ENCODE assay signal across 24 cellular contexts in the genomic region with DNA sequence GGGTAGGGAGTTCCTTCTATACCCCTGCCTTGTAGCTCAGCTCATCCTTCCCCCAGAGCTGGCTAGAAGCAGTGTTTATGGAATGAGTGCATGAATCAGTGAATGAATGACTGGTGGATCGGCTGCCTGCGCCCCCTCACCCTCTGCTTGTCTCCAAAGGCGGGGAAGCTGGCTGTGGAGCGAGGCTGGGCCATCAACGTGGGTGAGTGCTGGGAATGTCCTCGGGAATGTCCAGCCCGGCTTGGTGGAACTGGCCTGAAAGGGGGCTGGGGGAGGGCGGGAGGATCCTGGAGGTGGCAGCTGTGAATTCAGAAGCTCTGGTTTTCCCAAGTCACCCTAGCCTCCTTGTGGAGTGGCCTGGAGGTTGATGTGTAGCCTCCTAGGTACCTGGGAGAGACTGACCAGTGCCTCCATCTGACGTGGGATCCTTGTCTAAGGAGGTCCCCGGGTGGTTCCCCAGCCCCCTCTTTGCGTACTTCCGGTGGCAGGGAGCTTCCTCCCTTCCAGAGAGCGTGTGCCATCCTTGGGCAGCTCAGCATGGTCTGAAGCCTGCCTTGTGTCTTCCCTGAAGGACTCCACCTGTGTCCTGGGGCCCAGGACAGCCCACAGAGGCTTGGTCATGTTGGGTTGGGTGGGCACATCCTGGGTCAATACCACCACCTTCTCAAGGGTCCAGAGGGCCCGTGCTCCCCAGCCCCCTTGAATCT. TPM values are rescaled to one million over a fixed set of nuclear protein-coding genes. Genes with fewer than 3 reads are reported as not detected.
A peak's percentile ranks its signal among the peaks of the same experiment; 100 is the strongest.
DNase-seq lines count a peak whose midpoint lies in the region; ATAC-seq, FAIRE-seq and TF ChIP-seq lines count a peak whose summit lies in the region.
"Had no signal": no experiment of that assay in that cellular context is flagged by ENCODE, and none has a peak within 500 bp of the region (broad histone marks: within the 10 kb centered on the region; RNA-seq: fewer than 3 reads in every experiment).

No MANE protein-coding gene starts in this region.

- no peak overlapping the region for H3K4me3 ChIP-seq in kidney (ENCODE audit: low read length in 2 of 2)
- H3K4me3 ChIP-seq in H7 (ENCODE audit: insufficient read depth, low read depth, low read length) = no peak overlapping the region
- H3K4me3 ChIP-seq: BLaER1, K562 had no signal

- no peak for TF ChIP-seq CTCF in kidney (IDR thresholded peaks at IDR 0.05; ENCODE audit: borderline replicate concordance, extremely low read depth, insufficient read depth)

- intact Hi-C loops in left ventricle myocardium superior (cut with micrococcal nuclease) = no loop called here
- intact Hi-C loops in left cardiac atrium (cut with DNase I) = no loop called here
- intact Hi-C loops in kidney (cut with DNase I) = loop anchor here (5.0 kb wide), 1 partner anchor 149 kb away; no protein-coding TSS in a partner anchor
- intact Hi-C loops in posterior vena cava (cut with DNase I) = no loop called here

- H3K4me1 ChIP-seq in kidney (ENCODE audit: control insufficient read depth in 1 of 2, insufficient read depth in 1 of 2, low read depth in 1 of 2, low read length in 2 of 2) = no peaks in the 10 kb centered on the region
- H3K4me1 ChIP-seq: BLaER1 had no signal

- no peak overlapping the region for H3K27ac ChIP-seq in kidney (ENCODE audit: low read depth in 2 of 2, low read length in 2 of 2)
- H3K27ac ChIP-seq: BLaER1 had no signal

- H3K27me3 ChIP-seq in H7 (ENCODE audit: control insufficient read depth, insufficient read depth, low read length) = no peaks in the 10 kb centered on the region
- H3K27me3 ChIP-seq: BLaER1 had no signal

- H3K9me3 ChIP-seq in kidney (ENCODE audit: control insufficient read depth in 1 of 2, low read length in 2 of 2) = no peaks in the 10 kb centered on the region
- H3K9me3 ChIP-seq: BLaER1 had no signal

- ATAC-seq in left ventricle myocardium superior (no peak), left cardiac atrium (no peak)
- ATAC-seq: CD8-positive, alpha-beta T cell; K562 had no signal

- FAIRE-seq in kidney (lab: Jason Lieb, UNC) = no peak
- FAIRE-seq: A204.1, K562, RCC 7860 had no signal

- peak; percentile 22 for DNase-seq in left ventricle myocardium superior
- no peak for DNase-seq in left cardiac atrium
- peak; percentile 74 for DNase-seq in kidney
- DNase-seq in posterior vena cava (ENCODE audit: low spot score) = peak; percentile 81
- no peak for DNase-seq in H7
- DNase-seq in NCI-H82 (lab: John Stamatoyannopoulos, UW) = no peak
- DNase-seq in stimulated activated CD4-positive, alpha-beta T cell treated with anti-CD3 and anti-CD28 coated beads, Interleukin-4, amount 100 ng/mL, for 1 hour = no peak
- no peak for DNase-seq in hippocampal formation (lab: John Stamatoyannopoulos, UW)
- DNase-seq: Calu3; CD8-positive, alpha-beta T cell; DMS53; HFFc6; NCI-H1105; NCI-H1694; NCI-H2081 treated with DMSO at 0.1 percent for 48 hours; NCI-H446 treated with DMSO at 0.1 percent for 48 hours; NCI-H69; SIG-M5 had no signal

- H3K36me3 ChIP-seq in kidney (ENCODE audit: control insufficient read depth in 1 of 2, insufficient read depth in 2 of 2, low read length in 2 of 2) (peaks cover 2 to 3% of the 10 kb centered on the region in 2 donors), H7 (replicated peaks; ENCODE audit: control insufficient read depth, insufficient read depth, low read length) (no peaks in the 10 kb centered on the region; the same call in 1 of the 2 replicates)
- H3K36me3 ChIP-seq: BLaER1 had no signal

- H3K9ac ChIP-seq in kidney (ENCODE audit: low read length in 2 of 2) = no peak overlapping the region
- H3K9ac ChIP-seq: BLaER1 had no signal

RNA-seq across cellular contexts. Expression of a gene that starts 18.4 kb away (rescaled TPM):
- total RNA-seq in left ventricle myocardium superior = 39.8 TPM
- 10 to 100 TPM; 27.6 to 36.0 TPM for total RNA-seq in left cardiac atrium
- 28.3 TPM for total RNA-seq in kidney
- polyA plus RNA-seq in kidney (ENCODE audit: insufficient read depth, low read depth, low replicate concordance) = 43.7 TPM
- 10 to 100 TPM; 12.9 to 15.3 TPM for total RNA-seq in posterior vena cava
- total RNA-seq in H7 (2014; rRNA removed; shearing (Covaris generic)) = 11.7 and 14.7 TPM in 2 replicates

RNA-seq across cellular contexts. Expression of a gene that starts 50.4 kb away (rescaled TPM):
- total RNA-seq in left ventricle myocardium superior = 53.8 TPM
- total RNA-seq in left cardiac atrium = 100 to 1,000 TPM; 178 to 256 TPM
- total RNA-seq in kidney = 43.4 TPM
- polyA plus RNA-seq in kidney (ENCODE audit: insufficient read depth, low read depth, low replicate concordance) = 3.2 TPM
- 100 to 1,000 TPM; 283 to 585 TPM for total RNA-seq in posterior vena cava
- 27.4 and 30.9 TPM in 2 replicates for total RNA-seq in H7 (2014; rRNA removed; shearing (Covaris generic))
- total RNA-seq: Calu3, H4, OCI-LY7 had no signal

Comparison
In these comparisons a context has a peak if more than half of its experiments do, and no peak if none do; other contexts are left out.
1. DNase-seq: peak in left ventricle myocardium superior (single experiment), kidney (single experiment) and posterior vena cava (single experiment); none in left cardiac atrium (single experiment), H7 (single experiment), NCI-H82 (single experiment), stimulated activated CD4-positive, alpha-beta T cell treated with anti-CD3 and anti-CD28 coated beads, Interleukin-4, amount 100 ng/mL, for 1 hour (single experiment) and hippocampal formation (0 of 2).